8 cellular contexts compared by ENCODE assay signal in the genomic region with DNA sequence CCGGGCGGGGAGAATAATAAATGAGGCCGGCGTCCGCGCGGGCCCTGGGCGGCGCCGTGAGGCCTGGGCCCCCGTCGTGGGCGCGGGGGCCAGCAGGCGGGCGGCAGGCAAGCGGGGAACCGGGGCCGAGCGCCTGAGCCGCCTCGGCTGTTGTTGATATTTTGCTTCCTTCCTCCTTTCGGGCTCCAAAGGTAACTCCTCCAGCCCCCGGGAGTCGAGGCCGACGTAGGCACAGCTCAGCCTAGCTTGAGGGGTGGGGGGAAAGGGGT. TPM values are rescaled to one million over a fixed set of nuclear protein-coding genes. Genes with fewer than 3 reads are reported as not detected.
DNase-seq lines count a peak whose midpoint lies in the region; ATAC-seq lines count a peak whose summit lies in the region.

A gene (minus strand): TSS at position 198 of the 269 bp plus-strand sequence. CDS start 17,483 bp downstream, outside the sequence.

- H3K9me3 ChIP-seq in BLaER1 (no peaks in the 10 kb centered on the region), iPS-18c (ENCODE audit: control insufficient read depth, insufficient read depth, low read length) (no peaks in the 10 kb centered on the region)

- peak within 1 kb of the TSS; percentile 100 for H3K27ac ChIP-seq in BLaER1
- peak within 1 kb of the TSS; percentile 93 for H3K27ac ChIP-seq in adipose tissue (ENCODE audit: low read depth, low read length)

- H3K27me3 ChIP-seq in BLaER1, result no peaks in the 10 kb centered on the region

- H3K9me3 Mint-ChIP-seq in stimulated activated naive CD8-positive, alpha-beta T cell treated with anti-CD3 and anti-CD28 coated beads, Interleukin-15, amount 100 ng/mL, for 72 hours, result peaks cover 0 to 3% of the 10 kb centered on the region in 2 donors

- peak within 1 kb of the TSS; percentile 98 for H3K4me2 ChIP-seq in BLaER1

- peaks cover 50% of the 10 kb centered on the region for H4K20me1 ChIP-seq in BLaER1

- H3K27me3 Mint-ChIP-seq in stimulated activated naive CD8-positive, alpha-beta T cell treated with anti-CD3 and anti-CD28 coated beads, Interleukin-15, amount 100 ng/mL, for 72 hours, result no peaks in the 10 kb centered on the region

- H3K36me3 ChIP-seq in BLaER1, result peaks cover 34% of the 10 kb centered on the region

- peaks cover 76% of the 10 kb centered on the region for H3K4me1 Mint-ChIP-seq in stimulated activated naive CD8-positive, alpha-beta T cell treated with anti-CD3 and anti-CD28 coated beads, Interleukin-15, amount 100 ng/mL, for 72 hours

- peak within 1 kb of the TSS; percentile 92 for H3K4me3 Mint-ChIP-seq in stimulated activated naive CD8-positive, alpha-beta T cell treated with anti-CD3 and anti-CD28 coated beads, Interleukin-15, amount 100 ng/mL, for 72 hours

- peak within 1 kb of the TSS; percentile 95 to 96 for H3K27ac Mint-ChIP-seq in stimulated activated naive CD8-positive, alpha-beta T cell treated with anti-CD3 and anti-CD28 coated beads, Interleukin-15, amount 100 ng/mL, for 72 hours

- 0 to 1% (median 0%) methylated on average over 23 to 27 of the region's 27 CpGs for WGBS in adipose tissue, 3 donors

- peaks cover 64% of the 10 kb centered on the region for H3K4me1 ChIP-seq in BLaER1

- H3K4me3 ChIP-seq in BLaER1, result peak within 1 kb of the TSS; percentile 100
- peak within 1 kb of the TSS; percentile 89 for H3K4me3 ChIP-seq in iPS-18c (ENCODE audit: insufficient read depth, low read depth, low read length)

- DNase-seq in stimulated activated naive CD8-positive, alpha-beta T cell treated with anti-CD3 and anti-CD28 coated beads, Interleukin-15, amount 100 ng/mL, for 72 hours, result no peak
- DNase-seq in UCSD-AML1 (lab: John Stamatoyannopoulos, UW; ENCODE audit: unreplicated experiment), result no peak

- peak; percentile 0 for ATAC-seq in HG02981 (IDR thresholded peaks at IDR 0.05; ENCODE audit: unreplicated experiment)
- ATAC-seq in stimulated activated naive CD8-positive, alpha-beta T cell treated with anti-CD3 and anti-CD28 coated beads, Interleukin-15, amount 100 ng/mL, for 72 hours, result no peak
- ATAC-seq in HG03521 (IDR thresholded peaks at IDR 0.05; ENCODE audit: unreplicated experiment), result no peak
- no peak for ATAC-seq in GM21723 (IDR thresholded peaks at IDR 0.05; ENCODE audit: unreplicated experiment)

- H3K9ac ChIP-seq in BLaER1, result peak within 1 kb of the TSS; percentile 100

RNA-seq across cellular contexts. Expression of the gene that starts here (rescaled TPM):
- 10 to 100 TPM; 13.4 to 28.7 (median 17.4) TPM for polyA plus RNA-seq in adipose tissue
